In genomic region chr10:50417486-50417905, GRCh38 we compare ENCODE assay signal across 8 cellular contexts.
A peak's percentile ranks its signal among the peaks of the same experiment; 100 is the strongest.
DNase-seq lines count a peak whose midpoint lies in the region; ATAC-seq and TF ChIP-seq lines count a peak whose summit lies in the region.

No MANE protein-coding gene starts in this region.

- H3K4me3 ChIP-seq in GM12864 (ENCODE audit: low read depth, low read length) (peak overlapping the region; percentile 54), hepatocyte (peak overlapping the region; percentile 86), skeletal muscle cell (ENCODE audit: low read depth, low read length) (peak overlapping the region; percentile 71)

- H3K9me3 Mint-ChIP-seq in activated naive CD8-positive, alpha-beta T cell (ENCODE audit: low read depth) = no peaks in the 10 kb centered on the region

- peak overlapping the region; percentile 76 for H3K4me3 Mint-ChIP-seq in activated naive CD8-positive, alpha-beta T cell

- H3K9me3 ChIP-seq in hepatocyte (ENCODE audit: low read depth) = no peaks in the 10 kb centered on the region

- peaks cover 2% of the 10 kb centered on the region for H4K20me1 ChIP-seq in hepatocyte (ENCODE audit: insufficient read depth, poor library complexity, severe bottlenecking)

- no peaks in the 10 kb centered on the region for H3K27me3 Mint-ChIP-seq in activated naive CD8-positive, alpha-beta T cell

- H3K36me3 Mint-ChIP-seq in activated naive CD8-positive, alpha-beta T cell = peaks cover 14% of the 10 kb centered on the region

- peaks cover 41% of the 10 kb centered on the region for H3K4me1 Mint-ChIP-seq in activated naive CD8-positive, alpha-beta T cell (ENCODE audit: low read depth)

- no peak for DNase-seq in GM12864 (ENCODE audit: low read depth)
- no peak for DNase-seq in hepatocyte (ENCODE audit: low spot score)
- DNase-seq in skeletal muscle cell (ENCODE audit: low read depth) = no peak
- DNase-seq in GM10266 (ENCODE audit: extremely low spot score) = no peak

- H3K4me2 ChIP-seq in hepatocyte = peak overlapping the region; percentile 90

- H2AFZ ChIP-seq in hepatocyte = peak overlapping the region; percentile 55

- WGBS in hepatocyte (ENCODE audit: low lambda C conversion rate, missing lambda C conversion rate) = 51% methylated on average over 6 of the region's 6 CpGs

- H3K27ac Mint-ChIP-seq in activated naive CD8-positive, alpha-beta T cell = no peak overlapping the region

- ATAC-seq in HG03135 (IDR thresholded peaks at IDR 0.05; ENCODE audit: unreplicated experiment) (peak; percentile 16), HG02678 (IDR thresholded peaks at IDR 0.05; ENCODE audit: unreplicated experiment) (no peak), GM21576 (IDR thresholded peaks at IDR 0.05; ENCODE audit: unreplicated experiment) (no peak)

- peaks cover 47% of the 10 kb centered on the region for H3K79me2 ChIP-seq in hepatocyte

- no peaks in the 10 kb centered on the region for H3K27me3 ChIP-seq in hepatocyte

- peaks cover 7% of the 10 kb centered on the region for H3K4me1 ChIP-seq in hepatocyte (ENCODE audit: insufficient read depth)

- TF ChIP-seq CTCF in GM12864 (IDR thresholded peaks at IDR 0.05; ENCODE audit: low read depth, low read length, missing control alignments) (no peak), hepatocyte (IDR thresholded peaks at IDR 0.05; ENCODE audit: poor library complexity) (no peak), GM10266 (IDR thresholded peaks at IDR 0.05; ENCODE audit: control insufficient read depth, insufficient read depth, low read depth, missing control alignments) (no peak)

- no peaks in the 10 kb centered on the region for H3K9me2 ChIP-seq in hepatocyte (replicated peaks; ENCODE audit: insufficient read depth)

- no peaks in the 10 kb centered on the region for H3K36me3 ChIP-seq in hepatocyte (replicated peaks; ENCODE audit: insufficient read depth, low read depth)

- H3K27ac ChIP-seq in hepatocyte = peak overlapping the region; percentile 74
